ENCODE assay signal across 22 cellular contexts in the genomic region with DNA sequence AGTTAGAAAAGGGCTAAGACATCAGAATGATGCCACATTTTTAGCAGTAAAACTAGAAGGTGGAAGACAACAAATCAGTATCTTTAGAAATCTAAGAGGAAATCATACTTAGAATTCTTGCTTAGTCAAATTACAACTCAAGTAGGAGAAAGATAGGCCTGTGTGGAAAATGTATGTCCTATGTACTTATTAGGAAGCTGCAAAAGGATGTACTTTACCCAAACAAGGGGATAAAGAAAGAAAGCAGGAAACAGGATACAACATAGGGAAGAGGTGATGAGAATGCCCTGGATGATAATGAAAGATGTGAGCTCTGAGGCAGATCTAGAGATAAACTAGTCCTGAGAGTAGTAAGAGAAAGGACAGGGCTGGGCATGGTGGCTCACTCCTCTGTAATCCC. TPM values are rescaled to one million over a fixed set of nuclear protein-coding genes. Genes with fewer than 3 reads are reported as not detected.
"Had no signal": no experiment of that assay in that cellular context is flagged by ENCODE, and none has a peak within 500 bp of the region (broad histone marks: within the 10 kb centered on the region; RNA-seq: fewer than 3 reads in every experiment).

No MANE protein-coding gene starts in this region.

- H3K4me3 Mint-ChIP-seq: activated CD4-positive, alpha-beta T cell treated with anti-CD3 and anti-CD28 coated beads, Interleukin-2, amount 10 ng/mL, durations not matched to agents 7 days and 5 days; activated CD8-positive, alpha-beta T cell treated with anti-CD3 and anti-CD28 coated beads, Interleukin-2, amount 10 ng/mL, durations not matched to agents 7 days and 5 days; effector memory CD8-positive, alpha-beta T cell; naive thymus-derived CD4-positive, alpha-beta T cell had no signal

- FAIRE-seq: keratinocyte, urothelium cell line had no signal

- H3K36me3 Mint-ChIP-seq: activated naive CD4-positive, alpha-beta T cell treated with anti-CD3 and anti-CD28 coated beads, Interleukin-2, amount 50 U/mL, for 72 hours had no signal

- DNase-seq: activated CD4-positive, alpha-beta T cell treated with anti-CD3 and anti-CD28 coated beads, Interleukin-2, amount 10 ng/mL, durations not matched to agents 7 days and 5 days; activated CD8-positive, alpha-beta T cell treated with anti-CD3 and anti-CD28 coated beads, Interleukin-2, amount 10 ng/mL, durations not matched to agents 7 days and 5 days; activated effector memory CD4-positive, alpha-beta T cell treated with anti-CD3 and anti-CD28 coated beads, Interleukin-2, amount 50 U/mL, for 16 hours; activated T-cell treated with anti-CD3 and anti-CD28 coated beads, Interleukin-2, amount 50 U/mL, for 48 hours; amniotic stem cell; effector memory CD8-positive, alpha-beta T cell; foreskin keratinocyte; mucosa of descending colon; naive thymus-derived CD4-positive, alpha-beta T cell; stimulated activated CD4-positive, alpha-beta T cell treated with anti-CD3 and anti-CD28 coated beads, Interleukin-12 subunit alpha, Interleukin-12 subunit beta, amount 100 ng/mL, for 4 hours; stimulated activated CD4-positive, alpha-beta T cell treated with anti-CD3 and anti-CD28 coated beads, Interleukin-1b, Interleukin-23, amount 100 ng/mL, for 48 hours; stimulated activated CD8-positive, alpha-beta memory T cell treated with anti-CD3 and anti-CD28 coated beads, Interleukin-4, amount 100 ng/mL, for 48 hours; stimulated activated naive CD4-positive, alpha-beta T cell treated with Interleukin-2 at 50 U/mL for 16 hours; tibial artery had no signal

- H3K4me1 Mint-ChIP-seq: activated CD4-positive, alpha-beta T cell treated with anti-CD3 and anti-CD28 coated beads, Interleukin-2, amount 10 ng/mL, durations not matched to agents 7 days and 5 days had no signal

- H3K27ac Mint-ChIP-seq: activated CD4-positive, alpha-beta T cell treated with anti-CD3 and anti-CD28 coated beads, Interleukin-2, amount 10 ng/mL, durations not matched to agents 7 days and 5 days; activated CD8-positive, alpha-beta T cell treated with anti-CD3 and anti-CD28 coated beads, Interleukin-2, amount 10 ng/mL, durations not matched to agents 7 days and 5 days; activated naive CD4-positive, alpha-beta T cell treated with anti-CD3 and anti-CD28 coated beads, Interleukin-2, amount 50 U/mL, for 72 hours; effector memory CD8-positive, alpha-beta T cell; naive thymus-derived CD4-positive, alpha-beta T cell had no signal

- H3K9me3 Mint-ChIP-seq: activated CD4-positive, alpha-beta T cell treated with anti-CD3 and anti-CD28 coated beads, Interleukin-2, amount 10 ng/mL, durations not matched to agents 7 days and 5 days; activated naive CD4-positive, alpha-beta T cell treated with anti-CD3 and anti-CD28 coated beads, Interleukin-2, amount 50 U/mL, for 72 hours; effector memory CD8-positive, alpha-beta T cell; naive thymus-derived CD4-positive, alpha-beta T cell had no signal

- ATAC-seq: activated CD4-positive, CD25-positive, alpha-beta regulatory T cell treated with anti-CD3 and anti-CD28 coated beads, Interleukin-2, amount 50 U/mL, for 24 hours; activated CD8-positive, alpha-beta T cell treated with anti-CD3 and anti-CD28 coated beads, Interleukin-2, amount 10 ng/mL, durations not matched to agents 7 days and 5 days; activated naive CD4-positive, alpha-beta T cell treated with anti-CD3 and anti-CD28 coated beads, Interleukin-2, amount 50 U/mL, for 72 hours; effector memory CD8-positive, alpha-beta T cell; foreskin keratinocyte; mucosa of descending colon; naive thymus-derived CD4-positive, alpha-beta T cell had no signal

- H3K27me3 Mint-ChIP-seq: effector memory CD8-positive, alpha-beta T cell had no signal

RNA-seq across cellular contexts. Expression of gene LIPJ, which starts 58.4 kb away (rescaled TPM):
- total RNA-seq: activated CD4-positive, alpha-beta T cell treated with anti-CD3 and anti-CD28 coated beads, Interleukin-2, amount 10 ng/mL, durations not matched to agents 7 days and 5 days; activated CD8-positive, alpha-beta T cell treated with anti-CD3 and anti-CD28 coated beads, Interleukin-2, amount 10 ng/mL, durations not matched to agents 7 days and 5 days; activated naive CD4-positive, alpha-beta T cell treated with anti-CD3 and anti-CD28 coated beads, Interleukin-2, amount 50 U/mL, for 72 hours; cardiac muscle cell; dermis microvascular lymphatic vessel endothelial cell; foreskin keratinocyte; osteocyte; T-helper 1 cell treated with Interleukin-12 subunit alpha and Interleukin-12 subunit beta and Interleukin-4 antibody, amounts not matched to agents 30 ng/mL and 1 ng/mL, for 36 hours had no signal
